Comparison of ENCODE assay signal across 30 cellular contexts in genomic region chr3:129415830-129416229, GRCh38. TPM values are rescaled to one million over a fixed set of nuclear protein-coding genes. Genes with fewer than 3 reads are reported as not detected.
"Had no signal": no experiment of that assay in that cellular context is flagged by ENCODE, and none has a peak within 500 bp of the region (broad histone marks: within the 10 kb centered on the region; RNA-seq: fewer than 3 reads in every experiment).

No MANE protein-coding gene starts in this region.

- H3K27me3 Mint-ChIP-seq: stimulated activated memory B cell treated with anti-CD40 and anti-IgM and Interleukin-4, amounts not matched to agents 10 μg/mL and 1 μg/mL and 100 μg/mL, for 72 hours; stimulated activated naive CD8-positive, alpha-beta T cell treated with anti-CD3 and anti-CD28 coated beads, Interleukin-15, amount 100 ng/mL, for 72 hours had no signal

- DNase-seq: heart right ventricle; kidney glomerular epithelial cell; left lung; lower lobe of right lung; mammary epithelial cell; mesendoderm; naive thymus-derived CD4-positive, alpha-beta T cell; nucleus accumbens; pancreas; posterior cingulate gyrus; retina; right cardiac atrium; stimulated activated CD4-positive, alpha-beta T cell treated with anti-CD3 and anti-CD28 coated beads, Interleukin-1b, Interleukin-23, amount 100 ng/mL, for 48 hours; stimulated activated CD4-positive, alpha-beta T cell treated with anti-CD3 and anti-CD28 coated beads, Interleukin-2, amount 100 ng/mL, for 48 hours; stimulated activated CD4-positive, alpha-beta T cell treated with anti-CD3 and anti-CD28 coated beads, Interleukin-4, amount 100 ng/mL, for 4 hours; stimulated activated CD8-positive, alpha-beta memory T cell treated with anti-CD3 and anti-CD28 coated beads, Interleukin-4, amount 100 ng/mL, for 48 hours; stimulated activated naive CD4-positive, alpha-beta T cell treated with Interleukin-2 at 50 U/mL for 16 hours; stimulated activated naive CD8-positive, alpha-beta T cell treated with anti-CD3 and anti-CD28 coated beads, Interleukin-15, amount 100 ng/mL, for 72 hours; substantia nigra; upper lobe of left lung had no signal

- H3K36me3 Mint-ChIP-seq: mesothelial cell of epicardium; naive thymus-derived CD4-positive, alpha-beta T cell; natural killer cell treated with Interleukin-12 subunit alpha and Interleukin-12 subunit beta and Interleukin-15 and Interleukin-18, amount 100 ng/mL, for 72 hours had no signal

- H3K4me1 ChIP-seq: left lung, pancreas, prostate gland, tibial nerve had no signal

- H3K36me3 ChIP-seq: heart right ventricle, left lung, lower lobe of right lung, pancreas, prostate gland, tibial nerve, upper lobe of left lung had no signal

- H3K9me3 Mint-ChIP-seq: mesothelial cell of epicardium; naive thymus-derived CD4-positive, alpha-beta T cell; natural killer cell treated with Interleukin-12 subunit alpha and Interleukin-12 subunit beta and Interleukin-15 and Interleukin-18, amount 100 ng/mL, for 72 hours; neural crest cell; stimulated activated memory B cell treated with anti-CD40 and anti-IgM and Interleukin-4, amounts not matched to agents 10 μg/mL and 1 μg/mL and 100 μg/mL, for 72 hours; stimulated activated naive CD8-positive, alpha-beta T cell treated with anti-CD3 and anti-CD28 coated beads, Interleukin-15, amount 100 ng/mL, for 72 hours had no signal

- H3K27ac Mint-ChIP-seq: mesothelial cell of epicardium; natural killer cell treated with Interleukin-12 subunit alpha and Interleukin-12 subunit beta and Interleukin-15 and Interleukin-18, amount 100 ng/mL, for 72 hours; stimulated activated memory B cell treated with anti-CD40 and anti-IgM and Interleukin-4, amounts not matched to agents 10 μg/mL and 1 μg/mL and 100 μg/mL, for 72 hours had no signal

- H3K27ac ChIP-seq: hepatocyte, left lung, lower lobe of right lung, pancreas, prostate gland, tibial nerve had no signal

- H3K4me3 Mint-ChIP-seq: mesothelial cell of epicardium; naive thymus-derived CD4-positive, alpha-beta T cell; natural killer cell treated with Interleukin-12 subunit alpha and Interleukin-12 subunit beta and Interleukin-15 and Interleukin-18, amount 100 ng/mL, for 72 hours; neural crest cell; stimulated activated memory B cell treated with anti-CD40 and anti-IgM and Interleukin-4, amounts not matched to agents 10 μg/mL and 1 μg/mL and 100 μg/mL, for 72 hours; stimulated activated naive CD8-positive, alpha-beta T cell treated with anti-CD3 and anti-CD28 coated beads, Interleukin-15, amount 100 ng/mL, for 72 hours had no signal

- H3K4me3 ChIP-seq: heart right ventricle, hepatocyte, left lung, lower lobe of right lung, pancreas, prostate gland, smooth muscle cell, tibial nerve, upper lobe of left lung had no signal

- H3K9me3 ChIP-seq: heart right ventricle, left lung, lower lobe of right lung, pancreas, prostate gland, tibial nerve, upper lobe of left lung had no signal

- ATAC-seq: heart right ventricle; left colon; left lung; lower lobe of right lung; naive thymus-derived CD4-positive, alpha-beta T cell; natural killer cell treated with Interleukin-12 subunit alpha and Interleukin-12 subunit beta and Interleukin-15 and Interleukin-18, amount 100 ng/mL, for 72 hours; pancreas; stimulated activated memory B cell treated with anti-CD40 and anti-IgM and Interleukin-4, amounts not matched to agents 10 μg/mL and 1 μg/mL and 100 μg/mL, for 72 hours; stimulated activated naive CD8-positive, alpha-beta T cell treated with anti-CD3 and anti-CD28 coated beads, Interleukin-15, amount 100 ng/mL, for 72 hours had no signal

- H3K4me1 Mint-ChIP-seq: naive thymus-derived CD4-positive, alpha-beta T cell; stimulated activated naive CD8-positive, alpha-beta T cell treated with anti-CD3 and anti-CD28 coated beads, Interleukin-15, amount 100 ng/mL, for 72 hours had no signal

- H3K27me3 ChIP-seq: heart right ventricle, hepatocyte, left lung, pancreas, tibial nerve, upper lobe of left lung had no signal

RNA-seq across cellular contexts. Expression of gene EFCAB12, which starts 12.6 kb away (rescaled TPM):
- total RNA-seq: skeletal muscle tissue had no signal
- polyA plus RNA-seq: smooth muscle cell had no signal
